In the genomic region with DNA sequence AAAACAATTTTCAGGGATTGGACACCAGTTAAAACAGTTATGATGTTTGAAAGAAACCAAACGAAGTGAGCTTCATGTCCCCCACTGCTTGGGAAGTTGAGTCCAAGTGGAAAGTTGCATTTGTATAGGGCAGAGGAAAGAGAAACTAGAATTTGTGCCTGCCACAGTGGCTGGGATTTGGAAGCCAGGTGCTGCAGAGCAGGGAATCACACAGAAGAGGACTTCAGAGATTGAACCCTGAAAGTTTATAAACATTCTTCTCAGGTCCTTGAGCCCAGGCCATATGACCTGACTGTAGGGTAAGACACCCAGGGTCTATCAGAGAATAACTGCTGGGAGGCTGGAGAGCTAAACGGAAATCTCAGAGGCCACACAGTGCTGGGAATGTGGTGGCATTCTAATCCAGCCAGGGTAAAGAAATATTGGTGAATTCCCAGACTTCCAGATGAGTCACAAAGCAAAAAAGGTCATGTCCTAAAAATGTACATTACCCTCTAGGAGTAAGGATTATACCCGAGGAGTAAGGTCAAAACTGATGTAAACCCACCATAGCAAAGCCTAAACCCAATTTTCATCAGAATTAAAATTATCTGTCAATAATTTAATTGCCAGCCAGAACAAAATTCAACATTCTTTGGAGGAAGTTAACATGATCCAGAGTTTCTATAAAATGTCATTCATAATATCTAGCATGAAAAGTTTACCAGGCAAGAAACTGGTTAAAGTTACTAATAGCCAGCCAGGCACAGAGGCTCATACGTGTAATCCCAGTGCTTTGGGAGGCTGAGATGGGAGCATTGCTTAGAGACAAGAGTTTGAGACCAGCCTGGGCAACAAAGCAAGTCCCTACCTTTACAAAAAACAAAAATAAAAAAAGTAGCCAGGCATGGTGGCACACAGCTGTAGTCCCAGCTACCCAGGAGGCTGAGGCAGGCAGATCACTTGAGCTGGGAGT, we compare ENCODE assay signal across 15 cellular contexts. TPM values are rescaled to one million over a fixed set of nuclear protein-coding genes. Genes with fewer than 3 reads are reported as not detected.
DNase-seq lines count a peak whose midpoint lies in the region; ATAC-seq and TF ChIP-seq lines count a peak whose summit lies in the region.
"Had no signal": no experiment of that assay in that cellular context is flagged by ENCODE, and none has a peak within 500 bp of the region (broad histone marks: within the 10 kb centered on the region; RNA-seq: fewer than 3 reads in every experiment).

No MANE protein-coding gene starts in this region.

- intact Hi-C loops in Panc1 (cut with micrococcal nuclease; ENCODE audit: unreplicated experiment), result no loop called here
- intact Hi-C loops in activated CD4-positive, alpha-beta T cell treated with anti-CD3 and anti-CD28 coated beads for 36 hours (cut with DNase I, micrococcal nuclease), result no loop called here

- ATAC-seq in Panc1, result peak; percentile 80; the same call in 1 of the 2 replicates
- no peak for ATAC-seq in activated CD4-positive, alpha-beta T cell treated with anti-CD3 and anti-CD28 coated beads for 36 hours
- no peak for ATAC-seq in HG02588 (IDR thresholded peaks at IDR 0.05; ENCODE audit: unreplicated experiment)
- ATAC-seq in GM19395 (IDR thresholded peaks at IDR 0.05; ENCODE audit: unreplicated experiment), result no peak
- ATAC-seq: body of pancreas, T-helper 17 cell had no signal

- no peaks in the 10 kb centered on the region for H3K4me1 ChIP-seq in Panc1 (ENCODE audit: control insufficient read depth, insufficient read depth, low read length)

- POLR2A ChIA-PET in Panc1 (lab: Charles Lee), result interaction anchor here (0.5 kb wide), 1 partner anchor 21 kb away, joined by 8 read pairs; no protein-coding TSS in a partner anchor
- POLR2A ChIA-PET in activated CD4-positive, alpha-beta T cell treated with anti-CD3 and anti-CD28 coated beads for 36 hours (lab: Charles Lee), result no interaction called here

- H3K36me3 Mint-ChIP-seq in osteocyte (ENCODE audit: unreplicated experiment), result no peaks in the 10 kb centered on the region
- H3K36me3 Mint-ChIP-seq in activated CD4-positive, alpha-beta T cell treated with anti-CD3 and anti-CD28 coated beads for 36 hours (ENCODE audit: low read depth), result no peaks in the 10 kb centered on the region

- no peak overlapping the region for H3K4me3 Mint-ChIP-seq in osteocyte (ENCODE audit: unreplicated experiment)
- H3K4me3 Mint-ChIP-seq in activated CD4-positive, alpha-beta T cell treated with anti-CD3 and anti-CD28 coated beads for 36 hours, result no peak overlapping the region
- H3K4me3 Mint-ChIP-seq: neural crest cell, T-helper 17 cell had no signal

- H3K4me1 Mint-ChIP-seq in osteocyte (ENCODE audit: unreplicated experiment), result peaks cover 8% of the 10 kb centered on the region
- H3K4me1 Mint-ChIP-seq in activated CD4-positive, alpha-beta T cell treated with anti-CD3 and anti-CD28 coated beads for 36 hours, result no peaks in the 10 kb centered on the region
- H3K4me1 Mint-ChIP-seq: neural crest cell, T-helper 17 cell had no signal

- CTCF ChIA-PET in Panc1 (lab: Charles Lee), result no interaction called here
- CTCF ChIA-PET in activated CD4-positive, alpha-beta T cell treated with anti-CD3 and anti-CD28 coated beads for 36 hours (lab: Charles Lee), result interaction anchor here (0.7 to 2.1 kb wide), 3 partner anchors 19 to 264 kb away, joined by 3 to 12 read pairs (median 5); no protein-coding TSS in a partner anchor

- peak overlapping the region; percentile 5; the same call in 1 of the 2 replicates for H3K27ac ChIP-seq in Panc1 (ENCODE audit: low read length)
- H3K27ac ChIP-seq: body of pancreas had no signal

- in situ Hi-C loops in Panc1 (cut with HindIII; ENCODE audit: low pct_unique_long_range_greater_than_20kb, low sequenced_read_pairs), result no loop called here

- H3K27me3 Mint-ChIP-seq in osteocyte (ENCODE audit: unreplicated experiment), result no peaks in the 10 kb centered on the region
- H3K27me3 Mint-ChIP-seq in activated CD4-positive, alpha-beta T cell treated with anti-CD3 and anti-CD28 coated beads for 36 hours, result no peaks in the 10 kb centered on the region

- TF ChIP-seq CTCF in Panc1 (IDR thresholded peaks at IDR 0.05), result no peak
- no peak for TF ChIP-seq CTCF in choroid plexus epithelial cell (conservative IDR thresholded peaks at IDR 0.05; ENCODE audit: low read depth, low read length)
- no peak for TF ChIP-seq CTCF in osteocyte (IDR thresholded peaks at IDR 0.05)

- DNase-seq in GM03348 (ENCODE audit: low spot score) (peak; percentile 45), Panc1 (ENCODE audit: low read depth, low spot score) (no peak), choroid plexus epithelial cell (ENCODE audit: low read depth) (peak; percentile 9), osteocyte (ENCODE audit: extremely low spot score, unreplicated experiment) (no peak)
- no peak for DNase-seq in activated CD4-positive, alpha-beta T cell treated with anti-CD3 and anti-CD28 coated beads for 36 hours
- DNase-seq: activated naive CD4-positive, alpha-beta T cell; body of pancreas; C1 segment of cervical spinal cord; NCI-H748 treated with DMSO at 0.1 percent for 48 hours; RPMI8226; T-helper 17 cell had no signal

- H3K9me3 Mint-ChIP-seq in osteocyte (ENCODE audit: unreplicated experiment), result no peaks in the 10 kb centered on the region
- H3K9me3 Mint-ChIP-seq in activated CD4-positive, alpha-beta T cell treated with anti-CD3 and anti-CD28 coated beads for 36 hours (ENCODE audit: low read depth), result no peaks in the 10 kb centered on the region
- H3K9me3 Mint-ChIP-seq: neural crest cell had no signal

- peak overlapping the region; percentile 54 for H3K27ac Mint-ChIP-seq in osteocyte (ENCODE audit: unreplicated experiment)
- no peak overlapping the region for H3K27ac Mint-ChIP-seq in activated CD4-positive, alpha-beta T cell treated with anti-CD3 and anti-CD28 coated beads for 36 hours
- H3K27ac Mint-ChIP-seq: T-helper 17 cell had no signal

- H3K4me3 ChIP-seq in Panc1 (ENCODE audit: low read depth in 2 of 2, low read length in 2 of 2) (no peak overlapping the region), choroid plexus epithelial cell (ENCODE audit: low read depth, low read length) (no peak overlapping the region)
- H3K4me3 ChIP-seq: body of pancreas, lung had no signal

- H3K36me3 ChIP-seq in Panc1 (ENCODE audit: control insufficient read depth, insufficient read depth, low read length), result no peaks in the 10 kb centered on the region

- no peaks in the 10 kb centered on the region for H3K9me3 ChIP-seq in Panc1 (ENCODE audit: control insufficient read depth, insufficient read depth, low read depth, low read length)
- H3K9me3 ChIP-seq: body of pancreas had no signal

- no TSS peak for BruUV-seq in Panc1 (replicated peaks; lab: Mats Ljungman, UMichigan)

- H3K27me3 ChIP-seq in Panc1 (ENCODE audit: control insufficient read depth, insufficient read depth, low read length), result no peaks in the 10 kb centered on the region
- H3K27me3 ChIP-seq: body of pancreas had no signal

RNA-seq across cellular contexts. Expression of gene TOMM7, which starts 31.2 kb away (rescaled TPM):
- total RNA-seq in Panc1 (2021; ENCODE audit: unreplicated experiment) (295 TPM), osteocyte (256 and 292 TPM in 2 replicates)
- polyA plus RNA-seq in Panc1 (2012; ENCODE audit: insufficient read length), result 833 TPM
- total RNA-seq in activated CD4-positive, alpha-beta T cell treated with anti-CD3 and anti-CD28 coated beads for 36 hours, result 100 to 1,000 TPM in 1 of 2 experiments, 10 to 100 TPM in 1; 73.7 to 254 TPM

Comparison
In these comparisons a context has a peak if more than half of its experiments do, and no peak if none do; other contexts are left out.
1. DNase-seq: peak in GM03348 (single experiment) and choroid plexus epithelial cell (single experiment); none in Panc1 (single experiment), osteocyte (single experiment) and activated CD4-positive, alpha-beta T cell treated with anti-CD3 and anti-CD28 coated beads for 36 hours (single experiment).